Comparison of ENCODE assay signal across 30 cellular contexts in genomic region chr5:32131604-32132003, GRCh38.
"Had no signal": no experiment of that assay in that cellular context is flagged by ENCODE, and none has a peak within 500 bp of the region (broad histone marks: within the 10 kb centered on the region; RNA-seq: fewer than 3 reads in every experiment).

No MANE protein-coding gene starts in this region.

- H3K27me3 ChIP-seq: ascending aorta, cardiac muscle cell had no signal

- H3K27ac Mint-ChIP-seq: activated CD4-positive, alpha-beta T cell treated with anti-CD3 and anti-CD28 coated beads, Interleukin-2, amount 10 ng/mL, durations not matched to agents 7 days and 5 days; activated CD8-positive, alpha-beta T cell treated with anti-CD3 and anti-CD28 coated beads, Interleukin-2, amount 10 ng/mL, durations not matched to agents 7 days and 5 days; activated naive CD4-positive, alpha-beta T cell treated with anti-CD3 and anti-CD28 coated beads, Interleukin-2, amount 10 ng/mL, durations not matched to agents 7 days and 5 days; activated naive CD8-positive, alpha-beta T cell treated with anti-CD3 and anti-CD28 coated beads, Interleukin-2, amount 10 ng/mL, durations not matched to agents 7 days and 5 days had no signal

- H3K4me3 ChIP-seq: ascending aorta, cardiac muscle cell had no signal

- DNase-seq: activated CD4-positive, alpha-beta T cell treated with anti-CD3 and anti-CD28 coated beads for 1 hour; activated CD4-positive, alpha-beta T cell treated with anti-CD3 and anti-CD28 coated beads, Interleukin-2, amount 10 ng/mL, durations not matched to agents 7 days and 5 days; activated CD4-positive, alpha-beta T cell treated with anti-CD3 and anti-CD28 coated beads, Interleukin-2, amount 50 U/mL, for 48 hours; activated CD4-positive, CD25-positive, alpha-beta regulatory T cell; activated CD8-positive, alpha-beta T cell treated with anti-CD3 and anti-CD28 coated beads, Interleukin-2, amount 10 ng/mL, durations not matched to agents 7 days and 5 days; activated effector memory CD4-positive, alpha-beta T cell treated with Interleukin-2 at 50 U/mL for 16 hours; activated naive CD4-positive, alpha-beta T cell treated with anti-CD3 and anti-CD28 coated beads, Interleukin-2, amount 10 ng/mL, durations not matched to agents 7 days and 5 days; activated naive CD8-positive, alpha-beta T cell treated with anti-CD3 and anti-CD28 coated beads, Interleukin-2, amount 10 ng/mL, durations not matched to agents 7 days and 5 days; activated T-cell treated with anti-CD3 and anti-CD28 coated beads, Interleukin-2, amount 50 U/mL, for 4 hours; amygdala; Karpas-422; KBM-7; NCI-H1048; NCI-H1105 treated with DMSO at 0.1 percent for 48 hours; NCI-H1436; NCI-H1694; NCI-H2029; NCI-H2171; NCI-H510A; NCI-H526; NCI-H748 treated with DMSO at 0.1 percent for 48 hours; OCI-M1; Right ventricle myocardium superior; SW 1271; T-helper 1 cell; T-helper 2 cell; T-helper 9 cell; WERI-Rb-1 had no signal

- H3K27me3 Mint-ChIP-seq: activated CD4-positive, alpha-beta T cell treated with anti-CD3 and anti-CD28 coated beads, Interleukin-2, amount 10 ng/mL, durations not matched to agents 7 days and 5 days; activated naive CD4-positive, alpha-beta T cell treated with anti-CD3 and anti-CD28 coated beads, Interleukin-2, amount 10 ng/mL, durations not matched to agents 7 days and 5 days; activated naive CD8-positive, alpha-beta T cell treated with anti-CD3 and anti-CD28 coated beads, Interleukin-2, amount 10 ng/mL, durations not matched to agents 7 days and 5 days had no signal

- H3K9me3 ChIP-seq: ascending aorta had no signal

- H3K27ac ChIP-seq: ascending aorta, cardiac muscle cell, WERI-Rb-1 had no signal

- H3K4me3 Mint-ChIP-seq: activated CD4-positive, alpha-beta T cell treated with anti-CD3 and anti-CD28 coated beads, Interleukin-2, amount 10 ng/mL, durations not matched to agents 7 days and 5 days; activated CD8-positive, alpha-beta T cell treated with anti-CD3 and anti-CD28 coated beads, Interleukin-2, amount 10 ng/mL, durations not matched to agents 7 days and 5 days; activated naive CD4-positive, alpha-beta T cell treated with anti-CD3 and anti-CD28 coated beads, Interleukin-2, amount 10 ng/mL, durations not matched to agents 7 days and 5 days; activated naive CD8-positive, alpha-beta T cell treated with anti-CD3 and anti-CD28 coated beads, Interleukin-2, amount 10 ng/mL, durations not matched to agents 7 days and 5 days; activated T-cell treated with anti-CD3 and anti-CD28 coated beads, Interleukin-2, amount 50 U/mL, for 4 hours had no signal

- ATAC-seq: activated CD8-positive, alpha-beta T cell treated with anti-CD3 and anti-CD28 coated beads, Interleukin-2, amount 10 ng/mL, durations not matched to agents 7 days and 5 days; activated T-cell treated with anti-CD3 and anti-CD28 coated beads, Interleukin-2, amount 50 U/mL, for 4 hours had no signal

- H3K9me3 Mint-ChIP-seq: activated CD4-positive, alpha-beta T cell treated with anti-CD3 and anti-CD28 coated beads, Interleukin-2, amount 10 ng/mL, durations not matched to agents 7 days and 5 days; activated naive CD4-positive, alpha-beta T cell treated with anti-CD3 and anti-CD28 coated beads, Interleukin-2, amount 10 ng/mL, durations not matched to agents 7 days and 5 days; activated naive CD8-positive, alpha-beta T cell treated with anti-CD3 and anti-CD28 coated beads, Interleukin-2, amount 10 ng/mL, durations not matched to agents 7 days and 5 days; activated T-cell treated with anti-CD3 and anti-CD28 coated beads, Interleukin-2, amount 50 U/mL, for 4 hours had no signal
